ENCODE assay signal across 1 cellular context in the genomic region with DNA sequence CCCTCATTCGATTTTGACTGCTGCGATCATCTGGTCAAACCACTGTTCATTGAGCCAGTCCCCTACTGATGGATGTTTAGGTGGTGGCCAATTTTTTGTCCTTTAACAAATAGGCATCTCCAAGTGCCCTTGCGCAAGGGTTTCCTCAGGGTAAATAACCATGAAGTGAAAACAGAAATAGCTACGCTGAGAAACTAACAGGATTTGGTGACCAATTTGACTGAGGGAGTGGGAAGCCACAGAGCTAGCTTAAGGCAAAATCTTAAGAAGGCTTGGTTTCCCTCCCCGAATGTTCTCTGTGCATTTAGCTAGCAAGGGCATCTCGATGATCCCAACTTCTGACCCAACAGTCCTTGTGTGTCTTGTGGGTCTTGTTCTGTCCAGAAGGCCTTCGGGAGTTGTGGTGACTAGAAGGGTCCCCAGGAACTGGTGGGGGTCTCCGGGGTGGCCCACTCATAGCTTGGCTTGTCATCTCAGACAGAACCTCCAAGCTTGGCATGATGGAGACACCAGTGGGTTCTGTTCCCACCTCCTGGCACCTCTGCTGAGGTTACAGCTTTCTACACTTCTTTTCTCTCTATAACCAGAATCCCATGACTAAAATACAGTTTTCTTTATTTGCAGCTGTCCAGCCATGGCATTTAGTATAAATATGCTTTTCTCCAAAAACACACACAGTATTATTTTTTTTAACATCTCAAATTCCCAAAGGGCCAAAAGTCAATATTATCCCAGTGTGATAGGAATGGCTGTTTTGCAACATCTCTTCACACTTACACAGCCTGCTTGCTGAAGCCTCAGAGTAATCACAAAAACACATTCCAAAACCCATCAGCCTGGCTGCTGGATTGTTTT.
A peak's percentile ranks its signal among the peaks of the same experiment; 100 is the strongest.
TF ChIP-seq lines count a peak whose summit lies in the region.

No MANE protein-coding gene starts in this region.

TF ChIP-seq in HepG2, 621 proteins besides CTCF, POLR2A, EP300 and RAD21 (continued from another document and continues in another):
- TF ChIP-seq, protein P1, sequence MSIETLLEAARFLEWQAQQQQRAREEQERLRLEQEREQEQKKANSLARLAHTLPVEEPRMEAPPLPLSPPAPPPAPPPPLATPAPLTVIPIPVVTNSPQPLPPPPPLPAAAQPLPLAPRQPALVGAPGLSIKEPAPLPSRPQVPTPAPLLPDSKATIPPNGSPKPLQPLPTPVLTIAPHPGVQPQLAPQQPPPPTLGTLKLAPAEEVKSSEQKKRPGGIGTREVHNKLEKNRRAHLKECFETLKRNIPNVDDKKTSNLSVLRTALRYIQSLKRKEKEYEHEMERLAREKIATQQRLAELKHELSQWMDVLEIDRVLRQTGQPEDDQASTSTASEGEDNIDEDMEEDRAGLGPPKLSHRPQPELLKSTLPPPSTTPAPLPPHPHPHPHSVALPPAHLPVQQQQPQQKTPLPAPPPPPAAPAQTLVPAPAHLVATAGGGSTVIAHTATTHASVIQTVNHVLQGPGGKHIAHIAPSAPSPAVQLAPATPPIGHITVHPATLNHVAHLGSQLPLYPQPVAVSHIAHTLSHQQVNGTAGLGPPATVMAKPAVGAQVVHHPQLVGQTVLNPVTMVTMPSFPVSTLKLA (IDR thresholded peaks at IDR 0.05), result no peak
- TF ChIP-seq MED8 (CRISPR knock-in tag; IDR thresholded peaks at IDR 0.05; ENCODE audit: insufficient replicate concordance), result no peak
- TF ChIP-seq PTBP1 (IDR thresholded peaks at IDR 0.05; ENCODE audit: low read depth, low read length, poor library complexity, severe bottlenecking), result no peak
- TF ChIP-seq, protein P2, sequence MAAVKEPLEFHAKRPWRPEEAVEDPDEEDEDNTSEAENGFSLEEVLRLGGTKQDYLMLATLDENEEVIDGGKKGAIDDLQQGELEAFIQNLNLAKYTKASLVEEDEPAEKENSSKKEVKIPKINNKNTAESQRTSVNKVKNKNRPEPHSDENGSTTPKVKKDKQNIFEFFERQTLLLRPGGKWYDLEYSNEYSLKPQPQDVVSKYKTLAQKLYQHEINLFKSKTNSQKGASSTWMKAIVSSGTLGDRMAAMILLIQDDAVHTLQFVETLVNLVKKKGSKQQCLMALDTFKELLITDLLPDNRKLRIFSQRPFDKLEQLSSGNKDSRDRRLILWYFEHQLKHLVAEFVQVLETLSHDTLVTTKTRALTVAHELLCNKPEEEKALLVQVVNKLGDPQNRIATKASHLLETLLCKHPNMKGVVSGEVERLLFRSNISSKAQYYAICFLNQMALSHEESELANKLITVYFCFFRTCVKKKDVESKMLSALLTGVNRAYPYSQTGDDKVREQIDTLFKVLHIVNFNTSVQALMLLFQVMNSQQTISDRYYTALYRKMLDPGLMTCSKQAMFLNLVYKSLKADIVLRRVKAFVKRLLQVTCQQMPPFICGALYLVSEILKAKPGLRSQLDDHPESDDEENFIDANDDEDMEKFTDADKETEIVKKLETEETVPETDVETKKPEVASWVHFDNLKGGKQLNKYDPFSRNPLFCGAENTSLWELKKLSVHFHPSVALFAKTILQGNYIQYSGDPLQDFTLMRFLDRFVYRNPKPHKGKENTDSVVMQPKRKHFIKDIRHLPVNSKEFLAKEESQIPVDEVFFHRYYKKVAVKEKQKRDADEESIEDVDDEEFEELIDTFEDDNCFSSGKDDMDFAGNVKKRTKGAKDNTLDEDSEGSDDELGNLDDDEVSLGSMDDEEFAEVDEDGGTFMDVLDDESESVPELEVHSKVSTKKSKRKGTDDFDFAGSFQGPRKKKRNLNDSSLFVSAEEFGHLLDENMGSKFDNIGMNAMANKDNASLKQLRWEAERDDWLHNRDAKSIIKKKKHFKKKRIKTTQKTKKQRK (IDR thresholded peaks at IDR 0.05; ENCODE audit: low read length), result no peak
- no peak for TF ChIP-seq ATAD3A (CRISPR knock-in tag; IDR thresholded peaks at IDR 0.05)
- no peak; the same call in 1 of the 2 replicates for TF ChIP-seq ZNF431 (CRISPR knock-in tag; IDR thresholded peaks at IDR 0.05; ENCODE audit: borderline replicate concordance, low read depth)
- TF ChIP-seq ZNF7 (CRISPR knock-in tag; IDR thresholded peaks at IDR 0.05), result no peak; the same call in 1 of the 2 replicates
- TF ChIP-seq ZEB1 (IDR thresholded peaks at IDR 0.05; ENCODE audit: insufficient replicate concordance, low read depth), result peak; percentile 61
- peak; percentile 99 for TF ChIP-seq HMG20B (CRISPR knock-in tag; conservative IDR thresholded peaks at IDR 0.05)
- TF ChIP-seq MAF1 (CRISPR knock-in tag; IDR thresholded peaks at IDR 0.05; ENCODE audit: borderline replicate concordance), result no peak
- TF ChIP-seq, protein P3, sequence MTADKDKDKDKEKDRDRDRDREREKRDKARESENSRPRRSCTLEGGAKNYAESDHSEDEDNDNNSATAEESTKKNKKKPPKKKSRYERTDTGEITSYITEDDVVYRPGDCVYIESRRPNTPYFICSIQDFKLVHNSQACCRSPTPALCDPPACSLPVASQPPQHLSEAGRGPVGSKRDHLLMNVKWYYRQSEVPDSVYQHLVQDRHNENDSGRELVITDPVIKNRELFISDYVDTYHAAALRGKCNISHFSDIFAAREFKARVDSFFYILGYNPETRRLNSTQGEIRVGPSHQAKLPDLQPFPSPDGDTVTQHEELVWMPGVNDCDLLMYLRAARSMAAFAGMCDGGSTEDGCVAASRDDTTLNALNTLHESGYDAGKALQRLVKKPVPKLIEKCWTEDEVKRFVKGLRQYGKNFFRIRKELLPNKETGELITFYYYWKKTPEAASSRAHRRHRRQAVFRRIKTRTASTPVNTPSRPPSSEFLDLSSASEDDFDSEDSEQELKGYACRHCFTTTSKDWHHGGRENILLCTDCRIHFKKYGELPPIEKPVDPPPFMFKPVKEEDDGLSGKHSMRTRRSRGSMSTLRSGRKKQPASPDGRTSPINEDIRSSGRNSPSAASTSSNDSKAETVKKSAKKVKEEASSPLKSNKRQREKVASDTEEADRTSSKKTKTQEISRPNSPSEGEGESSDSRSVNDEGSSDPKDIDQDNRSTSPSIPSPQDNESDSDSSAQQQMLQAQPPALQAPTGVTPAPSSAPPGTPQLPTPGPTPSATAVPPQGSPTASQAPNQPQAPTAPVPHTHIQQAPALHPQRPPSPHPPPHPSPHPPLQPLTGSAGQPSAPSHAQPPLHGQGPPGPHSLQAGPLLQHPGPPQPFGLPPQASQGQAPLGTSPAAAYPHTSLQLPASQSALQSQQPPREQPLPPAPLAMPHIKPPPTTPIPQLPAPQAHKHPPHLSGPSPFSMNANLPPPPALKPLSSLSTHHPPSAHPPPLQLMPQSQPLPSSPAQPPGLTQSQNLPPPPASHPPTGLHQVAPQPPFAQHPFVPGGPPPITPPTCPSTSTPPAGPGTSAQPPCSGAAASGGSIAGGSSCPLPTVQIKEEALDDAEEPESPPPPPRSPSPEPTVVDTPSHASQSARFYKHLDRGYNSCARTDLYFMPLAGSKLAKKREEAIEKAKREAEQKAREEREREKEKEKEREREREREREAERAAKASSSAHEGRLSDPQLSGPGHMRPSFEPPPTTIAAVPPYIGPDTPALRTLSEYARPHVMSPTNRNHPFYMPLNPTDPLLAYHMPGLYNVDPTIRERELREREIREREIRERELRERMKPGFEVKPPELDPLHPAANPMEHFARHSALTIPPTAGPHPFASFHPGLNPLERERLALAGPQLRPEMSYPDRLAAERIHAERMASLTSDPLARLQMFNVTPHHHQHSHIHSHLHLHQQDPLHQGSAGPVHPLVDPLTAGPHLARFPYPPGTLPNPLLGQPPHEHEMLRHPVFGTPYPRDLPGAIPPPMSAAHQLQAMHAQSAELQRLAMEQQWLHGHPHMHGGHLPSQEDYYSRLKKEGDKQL (CRISPR knock-in tag; IDR thresholded peaks at IDR 0.05; ENCODE audit: low read depth), result peak; percentile 100
- TF ChIP-seq IRF2 (CRISPR knock-in tag; IDR thresholded peaks at IDR 0.05), result peak; percentile 87
- TF ChIP-seq SNAPC2 (CRISPR knock-in tag; IDR thresholded peaks at IDR 0.05), result 0 out of 2 replicates have a peak, but pooled peaks have one; percentile 76
- TF ChIP-seq, protein P4, sequence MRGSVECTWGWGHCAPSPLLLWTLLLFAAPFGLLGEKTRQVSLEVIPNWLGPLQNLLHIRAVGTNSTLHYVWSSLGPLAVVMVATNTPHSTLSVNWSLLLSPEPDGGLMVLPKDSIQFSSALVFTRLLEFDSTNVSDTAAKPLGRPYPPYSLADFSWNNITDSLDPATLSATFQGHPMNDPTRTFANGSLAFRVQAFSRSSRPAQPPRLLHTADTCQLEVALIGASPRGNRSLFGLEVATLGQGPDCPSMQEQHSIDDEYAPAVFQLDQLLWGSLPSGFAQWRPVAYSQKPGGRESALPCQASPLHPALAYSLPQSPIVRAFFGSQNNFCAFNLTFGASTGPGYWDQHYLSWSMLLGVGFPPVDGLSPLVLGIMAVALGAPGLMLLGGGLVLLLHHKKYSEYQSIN (CRISPR knock-in tag; IDR thresholded peaks at IDR 0.05; ENCODE audit: borderline replicate concordance), result no peak
- no peak for TF ChIP-seq FOXM1 (CRISPR knock-in tag; IDR thresholded peaks at IDR 0.05)
- TF ChIP-seq ZNF841 (CRISPR knock-in tag; IDR thresholded peaks at IDR 0.05; ENCODE audit: borderline replicate concordance), result no peak
- peak; percentile 89 for TF ChIP-seq SKI (IDR thresholded peaks at IDR 0.05; ENCODE audit: partially characterized antibody)
- TF ChIP-seq KMT2B (CRISPR knock-in tag; IDR thresholded peaks at IDR 0.05), result no peak; the same call in 1 of the 2 replicates
- TF ChIP-seq, protein P5, sequence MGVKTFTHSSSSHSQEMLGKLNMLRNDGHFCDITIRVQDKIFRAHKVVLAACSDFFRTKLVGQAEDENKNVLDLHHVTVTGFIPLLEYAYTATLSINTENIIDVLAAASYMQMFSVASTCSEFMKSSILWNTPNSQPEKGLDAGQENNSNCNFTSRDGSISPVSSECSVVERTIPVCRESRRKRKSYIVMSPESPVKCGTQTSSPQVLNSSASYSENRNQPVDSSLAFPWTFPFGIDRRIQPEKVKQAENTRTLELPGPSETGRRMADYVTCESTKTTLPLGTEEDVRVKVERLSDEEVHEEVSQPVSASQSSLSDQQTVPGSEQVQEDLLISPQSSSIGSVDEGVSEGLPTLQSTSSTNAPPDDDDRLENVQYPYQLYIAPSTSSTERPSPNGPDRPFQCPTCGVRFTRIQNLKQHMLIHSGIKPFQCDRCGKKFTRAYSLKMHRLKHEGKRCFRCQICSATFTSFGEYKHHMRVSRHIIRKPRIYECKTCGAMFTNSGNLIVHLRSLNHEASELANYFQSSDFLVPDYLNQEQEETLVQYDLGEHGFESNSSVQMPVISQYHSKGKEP (CRISPR knock-in tag; IDR thresholded peaks at IDR 0.05), result no peak
- no peak for TF ChIP-seq CCAR2 (optimal IDR thresholded peaks at IDR 0.05; ENCODE audit: low read depth, low read length)
- no peak; the same call in 1 of the 2 replicates for TF ChIP-seq ZFP36L1 (CRISPR knock-in tag; IDR thresholded peaks at IDR 0.05)
- no peak for TF ChIP-seq FIP1L1 (IDR thresholded peaks at IDR 0.05; ENCODE audit: borderline replicate concordance, insufficient read depth, low read depth, low read length)
- TF ChIP-seq RARA (CRISPR knock-in tag; IDR thresholded peaks at IDR 0.05), result peak; percentile 91
- no peak for TF ChIP-seq ZNF235 (CRISPR knock-in tag; IDR thresholded peaks at IDR 0.05; ENCODE audit: borderline replicate concordance)
- TF ChIP-seq ZNF446 (CRISPR knock-in tag; IDR thresholded peaks at IDR 0.05), result no peak
- TF ChIP-seq TOE1 (CRISPR knock-in tag; IDR thresholded peaks at IDR 0.05), result peak; percentile 81
- TF ChIP-seq SMARCE1 (IDR thresholded peaks at IDR 0.05; ENCODE audit: borderline replicate concordance), result no peak
- TF ChIP-seq, protein P6, sequence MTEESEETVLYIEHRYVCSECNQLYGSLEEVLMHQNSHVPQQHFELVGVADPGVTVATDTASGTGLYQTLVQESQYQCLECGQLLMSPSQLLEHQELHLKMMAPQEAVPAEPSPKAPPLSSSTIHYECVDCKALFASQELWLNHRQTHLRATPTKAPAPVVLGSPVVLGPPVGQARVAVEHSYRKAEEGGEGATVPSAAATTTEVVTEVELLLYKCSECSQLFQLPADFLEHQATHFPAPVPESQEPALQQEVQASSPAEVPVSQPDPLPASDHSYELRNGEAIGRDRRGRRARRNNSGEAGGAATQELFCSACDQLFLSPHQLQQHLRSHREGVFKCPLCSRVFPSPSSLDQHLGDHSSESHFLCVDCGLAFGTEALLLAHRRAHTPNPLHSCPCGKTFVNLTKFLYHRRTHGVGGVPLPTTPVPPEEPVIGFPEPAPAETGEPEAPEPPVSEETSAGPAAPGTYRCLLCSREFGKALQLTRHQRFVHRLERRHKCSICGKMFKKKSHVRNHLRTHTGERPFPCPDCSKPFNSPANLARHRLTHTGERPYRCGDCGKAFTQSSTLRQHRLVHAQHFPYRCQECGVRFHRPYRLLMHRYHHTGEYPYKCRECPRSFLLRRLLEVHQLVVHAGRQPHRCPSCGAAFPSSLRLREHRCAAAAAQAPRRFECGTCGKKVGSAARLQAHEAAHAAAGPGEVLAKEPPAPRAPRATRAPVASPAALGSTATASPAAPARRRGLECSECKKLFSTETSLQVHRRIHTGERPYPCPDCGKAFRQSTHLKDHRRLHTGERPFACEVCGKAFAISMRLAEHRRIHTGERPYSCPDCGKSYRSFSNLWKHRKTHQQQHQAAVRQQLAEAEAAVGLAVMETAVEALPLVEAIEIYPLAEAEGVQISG (CRISPR knock-in tag; IDR thresholded peaks at IDR 0.05), result peak; percentile 72
- no peak for TF ChIP-seq ZNF570 (CRISPR knock-in tag; IDR thresholded peaks at IDR 0.05; ENCODE audit: borderline replicate concordance)
- TF ChIP-seq, protein P7, sequence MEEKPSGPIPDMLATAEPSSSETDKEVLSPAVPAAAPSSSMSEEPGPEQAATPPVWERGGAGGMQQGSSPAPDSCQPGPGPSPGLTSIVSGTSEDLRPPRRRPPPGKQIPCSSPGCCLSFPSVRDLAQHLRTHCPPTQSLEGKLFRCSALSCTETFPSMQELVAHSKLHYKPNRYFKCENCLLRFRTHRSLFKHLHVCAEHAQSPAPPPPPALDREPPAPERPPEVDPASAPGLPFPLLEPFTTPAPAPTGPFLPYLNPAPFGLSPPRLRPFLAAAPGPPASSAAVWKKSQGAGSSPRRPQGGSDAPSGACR (CRISPR knock-in tag; IDR thresholded peaks at IDR 0.05), result no peak
- TF ChIP-seq ZNF703 (CRISPR knock-in tag; IDR thresholded peaks at IDR 0.05; ENCODE audit: borderline replicate concordance), result peak; percentile 95
- peak; percentile 96 for TF ChIP-seq RCOR2 (CRISPR knock-in tag; IDR thresholded peaks at IDR 0.05)
- no peak for TF ChIP-seq PCBP1 (IDR thresholded peaks at IDR 0.05; ENCODE audit: borderline replicate concordance, low read depth, low read length)
- TF ChIP-seq NFRKB (IDR thresholded peaks at IDR 0.05), result no peak
- no peak for TF ChIP-seq ZNF652 (CRISPR knock-in tag; IDR thresholded peaks at IDR 0.05; ENCODE audit: borderline replicate concordance, low read depth)
- TF ChIP-seq HMG20A (CRISPR knock-in tag; IDR thresholded peaks at IDR 0.05; ENCODE audit: borderline replicate concordance), result peak; percentile 96
- no peak for TF ChIP-seq ZSCAN25 (CRISPR knock-in tag; IDR thresholded peaks at IDR 0.05)
- TF ChIP-seq, protein P8, sequence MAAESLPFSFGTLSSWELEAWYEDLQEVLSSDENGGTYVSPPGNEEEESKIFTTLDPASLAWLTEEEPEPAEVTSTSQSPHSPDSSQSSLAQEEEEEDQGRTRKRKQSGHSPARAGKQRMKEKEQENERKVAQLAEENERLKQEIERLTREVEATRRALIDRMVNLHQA (CRISPR knock-in tag; IDR thresholded peaks at IDR 0.05), result peak; percentile 59; the same call in 1 of the 2 replicates
